ENCODE assay signal across 22 cellular contexts in the genomic region with DNA sequence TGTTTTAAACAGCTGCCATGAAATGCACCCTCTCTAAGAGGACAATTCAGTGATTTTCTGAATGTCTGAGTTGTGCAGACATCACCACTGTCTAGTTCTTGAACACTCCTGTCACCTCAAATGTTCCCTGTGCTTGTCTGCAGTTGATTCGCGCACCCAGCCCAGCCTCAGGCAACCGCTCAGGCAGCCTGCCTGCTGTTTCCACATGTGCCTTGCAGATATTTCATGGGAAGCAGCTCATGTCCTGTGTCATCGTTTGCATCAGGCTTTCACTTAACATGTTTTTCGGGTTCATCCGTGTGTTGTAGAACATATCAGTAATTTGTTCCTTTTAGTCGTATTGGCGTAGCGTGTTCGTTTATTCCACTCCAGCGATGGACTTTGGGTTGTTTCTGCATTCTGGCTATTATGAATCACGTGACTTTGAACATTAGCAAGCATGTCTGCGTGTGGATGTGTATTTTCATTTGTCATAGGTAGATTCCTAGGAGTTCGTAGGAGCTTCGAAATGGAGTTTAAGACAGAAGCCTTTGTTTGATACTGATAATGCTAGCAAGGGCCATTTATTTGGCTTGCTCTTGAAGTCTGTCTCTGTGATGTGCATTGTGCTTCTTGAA. TPM values are rescaled to one million over a fixed set of nuclear protein-coding genes. Genes with fewer than 3 reads are reported as not detected.
DNase-seq lines count a peak whose midpoint lies in the region; ATAC-seq and TF ChIP-seq lines count a peak whose summit lies in the region.
"Had no signal": no experiment of that assay in that cellular context is flagged by ENCODE, and none has a peak within 500 bp of the region (broad histone marks: within the 10 kb centered on the region; RNA-seq: fewer than 3 reads in every experiment).

No MANE protein-coding gene starts in this region.

- no peak overlapping the region for H3K27ac ChIP-seq in CD4-positive, alpha-beta T cell (ENCODE audit: low read depth, low read length)
- H3K27ac ChIP-seq: A549, gastrocnemius medialis, GM23248, tibial nerve had no signal

- H3K9me3 ChIP-seq in CD4-positive, alpha-beta T cell (ENCODE audit: control insufficient read depth, low read length) = no peaks in the 10 kb centered on the region
- H3K9me3 ChIP-seq: A549, gastrocnemius medialis, tibial nerve had no signal

- CTCF ChIA-PET in CD4-positive, alpha-beta T cell (lab: Charles Lee) = interaction anchor here (0.8 to 1.2 kb wide), 2 partner anchors 13 to 50 kb away, joined by 3 read pairs; no protein-coding TSS in a partner anchor
- CTCF ChIA-PET in activated CD4-positive, alpha-beta memory T cell treated with anti-CD3 and anti-CD28 coated beads, Interleukin-2, amount 10 ng/mL, durations not matched to agents 7 days and 5 days (lab: Charles Lee) = interaction anchor here (0.9 to 1.3 kb wide), 2 partner anchors 12 to 42 kb away, joined by 3 to 4 read pairs; no protein-coding TSS in a partner anchor

- no peaks in the 10 kb centered on the region for H3K27me3 ChIP-seq in CD4-positive, alpha-beta T cell (ENCODE audit: control insufficient read depth, insufficient read depth, low read length)
- H3K27me3 ChIP-seq: gastrocnemius medialis, tibial nerve had no signal

- no peak for DNase-seq in T-helper 2 cell treated with Interferon-gamma antibody and Interleukin-4, amounts not matched to agents 5 μg/mL and 100 μg/mL, for 36 hours (ENCODE audit: low spot score)
- no peak for DNase-seq in T-helper 2 cell
- DNase-seq in CD4-positive, alpha-beta T cell = no peak
- DNase-seq in activated CD4-positive, alpha-beta memory T cell treated with anti-CD3 and anti-CD28 coated beads, Interleukin-2, amount 10 ng/mL, durations not matched to agents 7 days and 5 days = no peak
- DNase-seq in islet precursor cell = peak; percentile 51
- no peak for DNase-seq in ecto neural progenitor cell (ENCODE audit: low spot score)
- DNase-seq in AG20443 (ENCODE audit: low spot score) = no peak
- DNase-seq in activated gamma-delta T cell treated with Interleukin-2 at 50 U/mL for 16 hours = no peak
- DNase-seq: activated CD4-positive, alpha-beta T cell treated with anti-CD3 and anti-CD28 coated beads, Interleukin-2, amount 50 U/mL, for 48 hours; activated naive CD4-positive, alpha-beta T cell treated with anti-CD3 and anti-CD28 coated beads, Interleukin-2, amount 50 U/mL, for 16 hours; cortex of kidney; DMS79; gastrocnemius medialis; GM23248; left colon; NCI-H1694; NCI-H774; stimulated activated CD4-positive, alpha-beta T cell treated with anti-CD3 and anti-CD28 coated beads, Interleukin-12 subunit alpha, Interleukin-12 subunit beta, amount 100 ng/mL, for 4 hours had no signal

- intact Hi-C loops in CD4-positive, alpha-beta T cell (cut with DNase I, micrococcal nuclease) = loop anchor here in 1 of 2 experiments (2.0 kb wide), 1 partner anchor 18 kb away; no protein-coding TSS in a partner anchor

- H3K4me1 Mint-ChIP-seq in T-helper 2 cell treated with Interferon-gamma antibody and Interleukin-4, amounts not matched to agents 5 μg/mL and 100 μg/mL, for 36 hours (ENCODE audit: low read depth) = peaks cover 81% of the 10 kb centered on the region
- H3K4me1 Mint-ChIP-seq in CD4-positive, alpha-beta T cell (ENCODE audit: low read depth) = peaks cover 97% of the 10 kb centered on the region
- H3K4me1 Mint-ChIP-seq in activated CD4-positive, alpha-beta memory T cell treated with anti-CD3 and anti-CD28 coated beads, Interleukin-2, amount 10 ng/mL, durations not matched to agents 7 days and 5 days = peaks cover 85% of the 10 kb centered on the region

- H3K36me3 Mint-ChIP-seq in T-helper 2 cell treated with Interferon-gamma antibody and Interleukin-4, amounts not matched to agents 5 μg/mL and 100 μg/mL, for 36 hours (ENCODE audit: low read depth) = peaks cover 32% of the 10 kb centered on the region
- H3K36me3 Mint-ChIP-seq in CD4-positive, alpha-beta T cell (ENCODE audit: low read depth) = no peaks in the 10 kb centered on the region
- peaks cover 30% of the 10 kb centered on the region for H3K36me3 Mint-ChIP-seq in activated CD4-positive, alpha-beta memory T cell treated with anti-CD3 and anti-CD28 coated beads, Interleukin-2, amount 10 ng/mL, durations not matched to agents 7 days and 5 days (ENCODE audit: low read depth)

- no peaks in the 10 kb centered on the region for H3K27me3 Mint-ChIP-seq in T-helper 2 cell treated with Interferon-gamma antibody and Interleukin-4, amounts not matched to agents 5 μg/mL and 100 μg/mL, for 36 hours (ENCODE audit: low read depth)
- no peaks in the 10 kb centered on the region for H3K27me3 Mint-ChIP-seq in CD4-positive, alpha-beta T cell
- no peaks in the 10 kb centered on the region for H3K27me3 Mint-ChIP-seq in activated CD4-positive, alpha-beta memory T cell treated with anti-CD3 and anti-CD28 coated beads, Interleukin-2, amount 10 ng/mL, durations not matched to agents 7 days and 5 days

- peak; percentile 16 for ATAC-seq in CD4-positive, alpha-beta T cell (ENCODE audit: poor library complexity)
- ATAC-seq: A549, gastrocnemius medialis, left colon had no signal

- H3K4me3 Mint-ChIP-seq in T-helper 2 cell treated with Interferon-gamma antibody and Interleukin-4, amounts not matched to agents 5 μg/mL and 100 μg/mL, for 36 hours = peak overlapping the region; percentile 81
- H3K4me3 Mint-ChIP-seq in CD4-positive, alpha-beta T cell = peak overlapping the region; percentile 61
- peak overlapping the region; percentile 43 for H3K4me3 Mint-ChIP-seq in activated CD4-positive, alpha-beta memory T cell treated with anti-CD3 and anti-CD28 coated beads, Interleukin-2, amount 10 ng/mL, durations not matched to agents 7 days and 5 days
- H3K4me3 Mint-ChIP-seq: brain, mesothelial cell of epicardium had no signal

- POLR2A ChIA-PET in CD4-positive, alpha-beta T cell (lab: Charles Lee) = interaction anchor here (2.9 kb wide), 1 partner anchor 10 kb away, joined by 8 read pairs; no protein-coding TSS in a partner anchor
- POLR2A ChIA-PET in activated CD4-positive, alpha-beta memory T cell treated with anti-CD3 and anti-CD28 coated beads, Interleukin-2, amount 10 ng/mL, durations not matched to agents 7 days and 5 days (lab: Charles Lee) = interaction anchor here (0.9 to 3.2 kb wide), 4 partner anchors 10 to 42 kb away, joined by 3 to 12 read pairs (median 4); a partner anchor contains a TSS

- H3K27ac Mint-ChIP-seq in T-helper 2 cell treated with Interferon-gamma antibody and Interleukin-4, amounts not matched to agents 5 μg/mL and 100 μg/mL, for 36 hours = peak overlapping the region; percentile 84
- H3K27ac Mint-ChIP-seq in CD4-positive, alpha-beta T cell = peak overlapping the region; percentile 94
- peak overlapping the region; percentile 79 for H3K27ac Mint-ChIP-seq in activated CD4-positive, alpha-beta memory T cell treated with anti-CD3 and anti-CD28 coated beads, Interleukin-2, amount 10 ng/mL, durations not matched to agents 7 days and 5 days
- H3K27ac Mint-ChIP-seq: brain, mesothelial cell of epicardium had no signal

- H3K9me3 Mint-ChIP-seq in T-helper 2 cell treated with Interferon-gamma antibody and Interleukin-4, amounts not matched to agents 5 μg/mL and 100 μg/mL, for 36 hours = no peaks in the 10 kb centered on the region
- no peaks in the 10 kb centered on the region for H3K9me3 Mint-ChIP-seq in CD4-positive, alpha-beta T cell
- H3K9me3 Mint-ChIP-seq in activated CD4-positive, alpha-beta memory T cell treated with anti-CD3 and anti-CD28 coated beads, Interleukin-2, amount 10 ng/mL, durations not matched to agents 7 days and 5 days = no peaks in the 10 kb centered on the region
- H3K9me3 Mint-ChIP-seq: brain, mesothelial cell of epicardium had no signal

- no peak for TF ChIP-seq CTCF in CD4-positive, alpha-beta T cell (IDR thresholded peaks at IDR 0.05)

RNA-seq across cellular contexts. Expression of a gene that starts 12.1 kb away (rescaled TPM):
- total RNA-seq in CD4-positive, alpha-beta T cell = 10 to 100 TPM; 27.5 to 28.6 TPM
- 10 to 100 TPM; 59.1 to 59.6 TPM for total RNA-seq in activated CD4-positive, alpha-beta memory T cell treated with anti-CD3 and anti-CD28 coated beads, Interleukin-2, amount 10 ng/mL, durations not matched to agents 7 days and 5 days
